ENCODE assay signal across 33 cellular contexts in the genomic region with DNA sequence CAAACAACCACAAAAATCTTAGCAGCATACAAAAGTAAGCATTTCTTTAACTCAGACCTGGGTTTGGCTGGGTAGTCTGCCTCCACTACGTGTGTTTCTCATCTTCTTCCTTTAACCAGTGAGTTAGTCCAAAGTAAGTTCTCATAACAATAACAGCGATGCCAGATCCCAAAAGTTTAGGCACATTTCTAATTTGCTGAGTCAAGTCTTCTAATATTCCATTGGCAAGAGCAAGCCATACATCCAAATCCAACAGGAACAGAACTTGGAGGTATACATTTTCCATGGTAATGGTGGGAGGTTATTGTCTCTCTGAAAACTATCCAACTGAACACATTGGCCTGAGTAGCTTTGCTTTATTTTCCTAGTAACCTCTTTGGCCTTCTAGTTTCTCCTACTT.
"Had no signal": no experiment of that assay in that cellular context is flagged by ENCODE, and none has a peak within 500 bp of the region (broad histone marks: within the 10 kb centered on the region; RNA-seq: fewer than 3 reads in every experiment).

No MANE protein-coding gene starts in this region.

- H3K36me3 ChIP-seq: adrenal gland, brain microvascular endothelial cell, breast epithelium had no signal

- FAIRE-seq: astrocyte, TTC549 had no signal

- H3K4me3 ChIP-seq: adrenal gland, body of pancreas, breast epithelium had no signal

- H3K4me1 ChIP-seq: adrenal gland, body of pancreas, breast epithelium had no signal

- H3K9me3 ChIP-seq: adrenal gland, body of pancreas, breast epithelium had no signal

- H3K27ac ChIP-seq: adrenal gland, body of pancreas, brain microvascular endothelial cell, breast epithelium, VCaP had no signal

- H3K27me3 ChIP-seq: adrenal gland, body of pancreas, brain microvascular endothelial cell, breast epithelium had no signal

- DNase-seq: activated B cell treated with CpG ODN at 0.5 μM for 24 hours; activated CD4-positive, alpha-beta memory T cell treated with anti-CD3 and anti-CD28 coated beads for 36 hours; activated CD4-positive, alpha-beta T cell treated with anti-CD3 and anti-CD28 coated beads for 4 hours; activated CD4-positive, alpha-beta T cell treated with anti-CD3 and anti-CD28 coated beads, Interleukin-2, amount 10 ng/mL, durations not matched to agents 24 days and 14 days; activated CD4-positive, alpha-beta T cell treated with anti-CD3 and anti-CD28 coated beads, Interleukin-2, amount 50 U/mL, for 1 hour; activated CD4-positive, alpha-beta T cell treated with anti-CD3 and anti-CD28 coated beads, Interleukin-2, amount 50 U/mL, for 4 hours; activated CD4-positive, CD25-positive, alpha-beta regulatory T cell treated with anti-CD3 and anti-CD28 coated beads, Interleukin-2, amount 50 U/mL, for 72 hours; activated CD8-positive, alpha-beta memory T cell treated with anti-CD3 and anti-CD28 coated beads, Interleukin-2, amount 50 U/mL, for 4 hours; activated CD8-positive, alpha-beta T cell treated with anti-CD3 and anti-CD28 coated beads for 36 hours; activated effector memory CD4-positive, alpha-beta T cell treated with anti-CD3 and anti-CD28 coated beads, Interleukin-2, amount 50 U/mL, for 16 hours; activated gamma-delta T cell treated with Interleukin-2 at 50 U/mL for 16 hours; activated naive CD4-positive, alpha-beta T cell; activated naive CD4-positive, alpha-beta T cell treated with anti-CD3 and anti-CD28 coated beads for 36 hours; activated naive CD4-positive, alpha-beta T cell treated with anti-CD3 and anti-CD28 coated beads, Interleukin-2, amount 50 U/mL, for 16 hours; activated naive CD8-positive, alpha-beta T cell treated with anti-CD3 and anti-CD28 coated beads for 36 hours; activated T-cell treated with anti-CD3 and anti-CD28 coated beads for 4 hours; activated T-cell treated with anti-CD3 and anti-CD28 coated beads, Interleukin-2, amount 50 U/mL, for 1 hour; activated T-cell treated with anti-CD3 and anti-CD28 coated beads, Interleukin-2, amount 50 U/mL, for 4 hours; activated T-cell treated with anti-CD3 and anti-CD28 coated beads, Interleukin-2, amount 50 U/mL, for 72 hours; adrenal gland; amniotic stem cell; aorta; body of pancreas; brain microvascular endothelial cell; central memory CD4-positive, alpha-beta T cell; T-helper 2 cell; T-helper 9 cell had no signal

- ATAC-seq: activated CD8-positive, alpha-beta T cell treated with anti-CD3 and anti-CD28 coated beads for 36 hours; activated naive CD4-positive, alpha-beta T cell treated with anti-CD3 and anti-CD28 coated beads, Interleukin-2, amount 50 U/mL, for 72 hours; activated T-cell treated with anti-CD3 and anti-CD28 coated beads, Interleukin-2, amount 50 U/mL, for 4 hours; activated T-cell treated with anti-CD3 and anti-CD28 coated beads, Interleukin-2, amount 50 U/mL, for 72 hours; activated T-helper 17 cell treated with anti-CD3 and anti-CD28 coated beads, Interleukin-2, amount 50 U/mL, for 72 hours; body of pancreas had no signal
